In the genomic region with DNA sequence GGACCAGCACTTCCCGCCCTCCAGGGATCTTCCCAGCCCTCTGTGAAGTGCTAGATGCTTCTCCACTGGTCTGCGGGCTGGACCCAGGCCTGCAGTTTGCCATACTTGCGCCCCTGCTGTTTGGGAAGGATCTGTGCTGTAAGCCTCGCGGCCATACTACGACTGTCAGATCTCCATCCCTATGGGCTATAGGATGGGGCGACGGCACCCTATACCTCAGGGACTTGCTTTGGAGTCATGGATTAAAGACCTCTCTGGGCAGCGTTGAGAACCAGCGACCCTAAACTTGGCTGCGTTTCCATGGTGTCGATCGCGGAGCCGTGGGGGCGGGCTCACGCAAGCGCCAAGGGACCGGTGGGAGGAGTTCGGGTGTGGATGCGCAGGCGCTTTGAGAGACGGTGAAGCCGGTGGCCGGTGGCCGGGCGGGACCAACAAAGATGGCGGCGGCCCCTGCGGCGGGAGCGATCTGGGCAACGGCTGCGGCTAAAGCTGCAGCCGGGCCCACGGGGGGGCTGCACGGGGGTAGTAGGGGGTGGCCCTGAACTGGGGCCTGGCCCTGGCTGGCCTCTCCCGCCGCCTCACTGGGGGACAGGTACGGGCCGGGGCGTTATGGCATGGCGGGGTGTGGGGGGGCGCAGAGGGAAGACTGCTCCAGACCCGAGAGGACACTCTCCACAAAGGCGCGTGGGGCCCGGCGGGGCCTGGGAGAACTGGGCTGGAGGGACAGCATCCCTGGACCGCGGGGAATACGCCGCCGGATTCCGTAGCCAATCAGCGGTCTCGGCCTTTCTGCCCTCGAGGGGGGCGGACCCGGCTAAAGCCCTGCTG, we compare ENCODE assay signal across 8 cellular contexts. TPM values are rescaled to one million over a fixed set of nuclear protein-coding genes. Genes with fewer than 3 reads are reported as not detected.
A peak's percentile ranks its signal among the peaks of the same experiment; 100 is the strongest.
DNase-seq lines count a peak whose midpoint lies in the region; TF ChIP-seq lines count a peak whose summit lies in the region.

TSS of gene USP21 (plus strand) at position 414 of the 828 bp plus-strand sequence. CDS start 1,141 bp downstream, outside the sequence.

- H3K36me3 ChIP-seq in H7 (replicated peaks; ENCODE audit: control insufficient read depth, insufficient read depth, low read length): peaks cover 12% of the 10 kb centered on the region
- peaks cover 53% of the 10 kb centered on the region for H3K36me3 ChIP-seq in MG63

- peaks cover 66% of the 10 kb centered on the region for H3K36me3 Mint-ChIP-seq in nephron (ENCODE audit: low read depth)
- peaks cover 56% of the 10 kb centered on the region for H3K36me3 Mint-ChIP-seq in stimulated activated naive CD8-positive, alpha-beta T cell treated with anti-CD3 and anti-CD28 coated beads, Interleukin-15, Interleukin-2, amounts not matched to agents 100 ng/mL and 50 ng/mL, for 24 hours (ENCODE audit: low read depth)

- DNase-seq in ELF-1 (ENCODE audit: low read depth, low spot score): peak; percentile 95
- peak; percentile 98 for DNase-seq in H7
- DNase-seq in MG63: peak; percentile 89
- peak; percentile 87 to 93 for DNase-seq in SHP77 (lab: John Stamatoyannopoulos, UW)
- DNase-seq in activated T-helper 9 cell treated with anti-CD3 and anti-CD28 coated beads, Interleukin-2, amount 50 U/mL, for 16 hours (ENCODE audit: low read depth): peak; percentile 86
- peak; percentile 87 for DNase-seq in fibroblast of peridontal ligament (ENCODE audit: extremely low read depth)

- peak; percentile 13 to 35 (median 25) for TF ChIP-seq CTCF in nephron (IDR thresholded peaks at IDR 0.05; ENCODE audit: unreplicated experiment in 3 of 3)

- H3K4me3 Mint-ChIP-seq in nephron: peak within 1 kb of the TSS; percentile 91 to 96 (median 92)
- peak within 1 kb of the TSS; percentile 85 for H3K4me3 Mint-ChIP-seq in stimulated activated naive CD8-positive, alpha-beta T cell treated with anti-CD3 and anti-CD28 coated beads, Interleukin-15, Interleukin-2, amounts not matched to agents 100 ng/mL and 50 ng/mL, for 24 hours

- no peaks in the 10 kb centered on the region for H3K27me3 Mint-ChIP-seq in nephron (ENCODE audit: low read depth)
- H3K27me3 Mint-ChIP-seq in stimulated activated naive CD8-positive, alpha-beta T cell treated with anti-CD3 and anti-CD28 coated beads, Interleukin-15, Interleukin-2, amounts not matched to agents 100 ng/mL and 50 ng/mL, for 24 hours: no peaks in the 10 kb centered on the region

- H3K27ac Mint-ChIP-seq in nephron: peak within 1 kb of the TSS; percentile 88 to 95 (median 91)
- peak within 1 kb of the TSS; percentile 87 for H3K27ac Mint-ChIP-seq in stimulated activated naive CD8-positive, alpha-beta T cell treated with anti-CD3 and anti-CD28 coated beads, Interleukin-15, Interleukin-2, amounts not matched to agents 100 ng/mL and 50 ng/mL, for 24 hours

- peaks cover 55% of the 10 kb centered on the region for H3K4me1 Mint-ChIP-seq in nephron
- H3K4me1 Mint-ChIP-seq in stimulated activated naive CD8-positive, alpha-beta T cell treated with anti-CD3 and anti-CD28 coated beads, Interleukin-15, Interleukin-2, amounts not matched to agents 100 ng/mL and 50 ng/mL, for 24 hours (ENCODE audit: low read depth): peaks cover 60% of the 10 kb centered on the region

- no peaks in the 10 kb centered on the region for H3K9me3 ChIP-seq in MG63

- H3K9me3 Mint-ChIP-seq in nephron: no peaks in the 10 kb centered on the region
- no peaks in the 10 kb centered on the region for H3K9me3 Mint-ChIP-seq in stimulated activated naive CD8-positive, alpha-beta T cell treated with anti-CD3 and anti-CD28 coated beads, Interleukin-15, Interleukin-2, amounts not matched to agents 100 ng/mL and 50 ng/mL, for 24 hours

- H3K4me3 ChIP-seq in H7 (ENCODE audit: insufficient read depth, low read depth, low read length) (peak within 1 kb of the TSS; percentile 91), MG63 (peak within 1 kb of the TSS; percentile 88)

- H3K27me3 ChIP-seq in H7 (ENCODE audit: control insufficient read depth, insufficient read depth, low read length) (no peaks in the 10 kb centered on the region), MG63 (no peaks in the 10 kb centered on the region)

RNA-seq across cellular contexts. Expression of gene USP21, which starts in this region (rescaled TPM):
- 10.7 and 12.0 TPM in 2 replicates for total RNA-seq in H7 (2014; rRNA removed; shearing (Covaris generic))
- 3.5 and 4.2 TPM in 2 replicates for total RNA-seq in MG63 (2014; rRNA removed; shearing (Covaris generic); ENCODE audit: low replicate concordance)

Comparison
In these comparisons a context has a peak if more than half of its experiments do, and no peak if none do; other contexts are left out.
1. Peak in every context shown above with its lines: DNase-seq and H3K4me3 ChIP-seq.